In genomic region chr10:58982470-58983239, GRCh38 we compare ENCODE assay signal across 17 cellular contexts.
DNase-seq lines count a peak whose midpoint lies in the region; ATAC-seq, FAIRE-seq and TF ChIP-seq lines count a peak whose summit lies in the region.
"Had no signal": no experiment of that assay in that cellular context is flagged by ENCODE, and none has a peak within 500 bp of the region (broad histone marks: within the 10 kb centered on the region; RNA-seq: fewer than 3 reads in every experiment).

No MANE protein-coding gene starts in this region.

- 97% methylated on average over 3 of the region's 3 CpGs for WGBS in HepG2 (ENCODE audit: low lambda C conversion rate)
- WGBS in right lobe of liver (ENCODE audit: insufficient coverage, low coverage, low lambda C conversion rate, missing lambda C conversion rate): 70% methylated on average over 3 of the region's 3 CpGs

- H3K79me2 ChIP-seq in HepG2 (ENCODE audit: insufficient read depth, low read length): no peaks in the 10 kb centered on the region

- TF ChIP-seq EP300 in HepG2 (IDR thresholded peaks at IDR 0.05; ENCODE audit: low read depth in 2 of 2, low read length in 2 of 2) (no peak), HepG2 (CRISPR knock-in tag; IDR thresholded peaks at IDR 0.05; ENCODE audit: borderline replicate concordance) (no peak)

- H3K27ac ChIP-seq in HepG2 (ENCODE audit: extremely low read length, insufficient read depth, low read length) (no peak overlapping the region), right lobe of liver (no peak overlapping the region), vagina (no peak overlapping the region)

- no peak for DNase-seq in HepG2 (ENCODE audit: low spot score)
- DNase-seq in right lobe of liver: no peak
- DNase-seq in astrocyte of the hippocampus (ENCODE audit: low read depth, low spot score): peak; percentile 44
- DNase-seq in frontal cortex (ENCODE audit: low spot score in 2 of 2): no peak
- no peak for DNase-seq in GM12891 (ENCODE audit: insufficient read length, low spot score)
- no peak for DNase-seq in NCI-H345 treated with DMSO at 0.1 percent for 48 hours (lab: John Stamatoyannopoulos, UW; ENCODE audit: unreplicated experiment)
- DNase-seq in vagina (ENCODE audit: extremely low spot score in 2 of 2): no peak
- DNase-seq: DMS79 treated with DMSO at 0.1 percent for 48 hours, GDM1, IMR-90, Kasumi-1, NCI-H1417, NCI-H2029 treated with DMSO at 0.1 percent for 48 hours, NCI-H524 treated with DMSO at 0.1 percent for 48 hours, SIG-M5 had no signal

- H3K4me1 ChIP-seq in HepG2 (ENCODE audit: insufficient read depth, low read length) (peaks cover 12% of the 10 kb centered on the region), right lobe of liver (no peaks in the 10 kb centered on the region), vagina (peaks cover 12% of the 10 kb centered on the region)

- TF ChIP-seq RAD21 in HepG2 (CRISPR knock-in tag; IDR thresholded peaks at IDR 0.05): no peak

- H2AFZ ChIP-seq in HepG2 (ENCODE audit: low read length): no peak overlapping the region

- POLR2A ChIA-PET in HepG2 (lab: Yijun Ruan, JAX): interaction anchor here (1.2 to 1.3 kb wide), 2 partner anchors 15 to 24 kb away, joined by 3 read pairs; no protein-coding TSS in a partner anchor

- no peak for TF ChIP-seq CTCF in HepG2 (CRISPR knock-in tag; IDR thresholded peaks at IDR 0.05)
- TF ChIP-seq CTCF in right lobe of liver (IDR thresholded peaks at IDR 0.05): no peak
- TF ChIP-seq CTCF in vagina (IDR thresholded peaks at IDR 0.05): no peak

- BruUV-seq in HepG2 (replicated peaks; lab: Mats Ljungman, UMichigan): no TSS peak

- H3K27me3 ChIP-seq in HepG2 (ENCODE audit: control insufficient read depth in 1 of 2, insufficient read depth in 2 of 2, low read length in 2 of 2): no peaks in the 10 kb centered on the region
- H3K27me3 ChIP-seq in right lobe of liver: no peaks in the 10 kb centered on the region
- no peaks in the 10 kb centered on the region for H3K27me3 ChIP-seq in vagina

- ATAC-seq in HepG2 (no peak), right lobe of liver (no peak), esophagus mucosa (no peak)

- intact Hi-C loops in HepG2 (cut with micrococcal nuclease; ENCODE audit: unreplicated experiment) (no loop called here), right lobe of liver (cut with DNase I) (no loop called here), vagina (cut with DNase I) (no loop called here)

- in situ Hi-C loops in HepG2 (cut with HindIII; ENCODE audit: extremely low pct_ligation_motif_present, low pct_unique_long_range_greater_than_20kb): no loop called here

- H3K36me3 ChIP-seq in HepG2 (replicated peaks in 1 of 2; ENCODE audit: control insufficient read depth in 1 of 2, insufficient read depth in 2 of 2, low read length in 2 of 2) (no peaks in the 10 kb centered on the region), right lobe of liver (no peaks in the 10 kb centered on the region), vagina (no peaks in the 10 kb centered on the region)

- H4K20me1 ChIP-seq in HepG2 (ENCODE audit: insufficient read depth, low read length): no peaks in the 10 kb centered on the region

- no peak for FAIRE-seq in HepG2 (lab: Jason Lieb, UNC)
- FAIRE-seq in frontal cortex (lab: Jason Lieb, UNC): peak; percentile 47
- no peak for FAIRE-seq in GM12891 (lab: Jason Lieb, UNC)
- FAIRE-seq: A204.1 had no signal

- H3K9ac ChIP-seq in HepG2 (ENCODE audit: insufficient read depth, low read depth, low read length): no peak overlapping the region

- no peak overlapping the region for H3K4me2 ChIP-seq in HepG2 (ENCODE audit: low read depth, low read length)

- CTCF ChIA-PET in HepG2 (lab: Yijun Ruan, JAX; ENCODE audit: low intra/inter-chr PET ratio, low total read pairs): no interaction called here

- H3K9me3 ChIP-seq in HepG2 (ENCODE audit: low read length) (no peaks in the 10 kb centered on the region), right lobe of liver (no peaks in the 10 kb centered on the region), vagina (no peaks in the 10 kb centered on the region)

- no peak for TF ChIP-seq POLR2A in HepG2 (IDR thresholded peaks at IDR 0.05; ENCODE audit: insufficient read depth in 1 of 2, low read depth in 2 of 2, low read length in 2 of 2)
- no peak for TF ChIP-seq POLR2A in right lobe of liver (IDR thresholded peaks at IDR 0.05)
- TF ChIP-seq POLR2A in GM12891 (IDR thresholded peaks at IDR 0.05; ENCODE audit: low read depth, low read length): no peak
- no peak for TF ChIP-seq POLR2A in vagina (IDR thresholded peaks at IDR 0.05)

- H3K4me3 ChIP-seq in HepG2 (replicated peaks in 1 of 3; ENCODE audit: insufficient read depth in 1 of 3, low read depth in 2 of 3, low read length in 3 of 3): no peak overlapping the region
- no peak overlapping the region for H3K4me3 ChIP-seq in right lobe of liver
- H3K4me3 ChIP-seq in vagina: no peak overlapping the region

TF ChIP-seq in HepG2, 621 proteins besides CTCF, POLR2A, EP300 and RAD21 (continues in another document):
- no peak for TF ChIP-seq MLXIP (CRISPR knock-in tag; IDR thresholded peaks at IDR 0.05; ENCODE audit: borderline replicate concordance)
- no peak for TF ChIP-seq KLF12 (CRISPR knock-in tag; IDR thresholded peaks at IDR 0.05; ENCODE audit: borderline replicate concordance)
- TF ChIP-seq ZNF234 (CRISPR knock-in tag; conservative IDR thresholded peaks at IDR 0.05): no peak
- TF ChIP-seq KAT2B (IDR thresholded peaks at IDR 0.05; ENCODE audit: borderline replicate concordance, low read depth, low read length): peak; percentile 83; the same call in 1 of the 2 replicates

TF ChIP-seq in GM12891, 5 proteins besides CTCF, POLR2A, EP300 and RAD21:
- TF ChIP-seq POLR2AphosphoS5 (IDR thresholded peaks at IDR 0.05; ENCODE audit: low read depth, low read length) (no peak), POU2F2 (IDR thresholded peaks at IDR 0.05; ENCODE audit: low read depth, low read length) (no peak), SPI1 (IDR thresholded peaks at IDR 0.05; ENCODE audit: low read depth, low read length) (no peak), TAF1 (IDR thresholded peaks at IDR 0.05; ENCODE audit: low read depth, low read length) (no peak), PAX5 (IDR thresholded peaks at IDR 0.05; ENCODE audit: insufficient read depth, low read length, severe bottlenecking) (no peak)
